In the genomic region with DNA sequence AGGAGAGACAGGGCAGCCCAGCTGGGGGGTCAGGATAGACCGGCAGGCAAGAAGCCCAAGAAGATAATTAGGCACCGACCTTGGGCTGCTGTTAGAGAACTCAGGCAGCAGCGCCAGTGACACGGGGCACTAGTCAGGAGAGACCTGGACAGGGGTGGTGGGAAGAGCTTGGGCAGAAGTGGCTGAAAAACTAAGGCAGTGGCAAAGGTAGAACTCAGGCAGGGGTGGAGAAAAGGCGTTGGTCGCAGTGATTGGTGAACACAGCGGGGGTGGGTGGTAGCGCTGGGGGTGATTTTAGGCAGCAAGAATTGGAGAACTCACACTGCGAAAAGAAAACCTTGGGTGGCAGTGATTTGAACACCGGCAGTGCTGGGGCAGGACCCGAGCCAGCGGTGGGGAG, we compare ENCODE assay signal across 25 cellular contexts. TPM values are rescaled to one million over a fixed set of nuclear protein-coding genes. Genes with fewer than 3 reads are reported as not detected.
"Had no signal": no experiment of that assay in that cellular context is flagged by ENCODE, and none has a peak within 500 bp of the region (broad histone marks: within the 10 kb centered on the region; RNA-seq: fewer than 3 reads in every experiment).

No MANE protein-coding gene starts in this region.

- H3K27me3 Mint-ChIP-seq: naive B cell; stimulated activated naive CD8-positive, alpha-beta T cell treated with anti-CD3 and anti-CD28 coated beads, Interleukin-15, amount 100 ng/mL, for 72 hours had no signal

- H3K4me3 ChIP-seq: hepatocyte, left lung, lung, psoas muscle, right atrium auricular region, tibial artery had no signal

- DNase-seq: activated CD4-positive, CD25-positive, alpha-beta regulatory T cell treated with anti-CD3 and anti-CD28 coated beads, Interleukin-2, amount 50 U/mL, for 72 hours; activated CD8-positive, alpha-beta memory T cell treated with anti-CD3 and anti-CD28 coated beads, Interleukin-2, amount 50 U/mL, for 48 hours; activated gamma-delta T cell; activated T-cell treated with anti-CD3 and anti-CD28 coated beads, Interleukin-2, amount 50 U/mL, for 72 hours; amygdala; erythroblast; foreskin fibroblast; kidney glomerular epithelial cell; left lung; naive B cell; psoas muscle; stimulated activated CD4-positive, alpha-beta T cell treated with anti-CD3 and anti-CD28 coated beads, Interleukin-4, amount 100 ng/mL, for 24 hours; stimulated activated naive CD8-positive, alpha-beta T cell treated with anti-CD3 and anti-CD28 coated beads, Interleukin-15, amount 100 ng/mL, for 72 hours; tibial artery; WERI-Rb-1 had no signal

- H2AFZ ChIP-seq: hepatocyte had no signal

- H3K4me3 Mint-ChIP-seq: activated T-cell treated with anti-CD3 and anti-CD28 coated beads, Interleukin-2, amount 50 U/mL, for 72 hours; naive B cell; stimulated activated naive CD8-positive, alpha-beta T cell treated with anti-CD3 and anti-CD28 coated beads, Interleukin-15, amount 100 ng/mL, for 72 hours; T-helper 2 cell treated with Interferon-gamma antibody and Interleukin-4, amounts not matched to agents 5 μg/mL and 100 μg/mL, for 36 hours had no signal

- H3K4me1 ChIP-seq: psoas muscle, tibial artery had no signal

- H3K27ac ChIP-seq: hepatocyte, left lung, psoas muscle, right atrium auricular region, tibial artery, WERI-Rb-1 had no signal

- H3K4me2 ChIP-seq: hepatocyte had no signal

- ATAC-seq: activated T-cell treated with anti-CD3 and anti-CD28 coated beads, Interleukin-2, amount 50 U/mL, for 72 hours; left lung; psoas muscle; SK-N-SH treated with all-trans-retinoic acid at 6 μM for 48 hours; stimulated activated naive CD8-positive, alpha-beta T cell treated with anti-CD3 and anti-CD28 coated beads, Interleukin-15, amount 100 ng/mL, for 72 hours had no signal

- H3K9me3 Mint-ChIP-seq: activated T-cell treated with anti-CD3 and anti-CD28 coated beads, Interleukin-2, amount 50 U/mL, for 72 hours; naive B cell; stimulated activated naive CD8-positive, alpha-beta T cell treated with anti-CD3 and anti-CD28 coated beads, Interleukin-15, amount 100 ng/mL, for 72 hours; T-helper 2 cell treated with Interferon-gamma antibody and Interleukin-4, amounts not matched to agents 5 μg/mL and 100 μg/mL, for 36 hours had no signal

- H3K27ac Mint-ChIP-seq: activated T-cell treated with anti-CD3 and anti-CD28 coated beads, Interleukin-2, amount 50 U/mL, for 72 hours; T-helper 2 cell treated with Interferon-gamma antibody and Interleukin-4, amounts not matched to agents 5 μg/mL and 100 μg/mL, for 36 hours had no signal

- H3K9me3 ChIP-seq: left lung, psoas muscle, right atrium auricular region, tibial artery had no signal

- H3K27me3 ChIP-seq: hepatocyte, right atrium auricular region had no signal

RNA-seq across cellular contexts. Expression of a gene that starts 4.3 kb away (rescaled TPM):
- total RNA-seq: bronchial epithelial cell, fibroblast of lung, glomerular endothelial cell, hepatocyte, left lung, mesenteric fat pad, right atrium auricular region, urinary bladder had no signal
